Comparison of ENCODE assay signal across 1 cellular context in genomic region chr6:72619883-72620696, GRCh38.
TF ChIP-seq lines count a peak whose summit lies in the region.

No MANE protein-coding gene starts in this region.

TF ChIP-seq in K562, 482 proteins besides CTCF, POLR2A, EP300 and RAD21 (continued from another document and continues in another):
- TF ChIP-seq CHD7 (IDR thresholded peaks at IDR 0.05; ENCODE audit: low read depth, low read length) = no peak
- TF ChIP-seq TFAP4 (CRISPR knock-in tag; IDR thresholded peaks at IDR 0.05; ENCODE audit: borderline replicate concordance) = peak; percentile 91
- TF ChIP-seq SPI1 (IDR thresholded peaks at IDR 0.05; ENCODE audit: borderline replicate concordance, low read depth, low read length) = peak; percentile 69
- no peak for TF ChIP-seq RNF2 (IDR thresholded peaks at IDR 0.05)
- peak; percentile 96 for TF ChIP-seq L3MBTL2 (IDR thresholded peaks at IDR 0.05)
- peak; percentile 49; the same call in 1 of the 2 replicates for TF ChIP-seq MYC (IDR thresholded peaks at IDR 0.05; ENCODE audit: low read depth, low read length)
- TF ChIP-seq MYC (CRISPR knock-in tag; IDR thresholded peaks at IDR 0.05; ENCODE audit: borderline replicate concordance, low read depth) = no peak
- TF ChIP-seq DMBX1 (CRISPR knock-in tag; IDR thresholded peaks at IDR 0.05; ENCODE audit: borderline replicate concordance) = no peak
- TF ChIP-seq E2F6 (IDR thresholded peaks at IDR 0.05; ENCODE audit: borderline replicate concordance in 1 of 2, extremely low read depth in 1 of 2, insufficient read depth in 1 of 2, insufficient read length in 1 of 2, low read depth in 1 of 2, low read length in 1 of 2, poor library complexity in 1 of 2, severe bottlenecking in 1 of 2) = peak; percentile 64 to 85
- TF ChIP-seq EP400 (IDR thresholded peaks at IDR 0.05) = 0 out of 2 replicates have a peak, but pooled peaks have one; percentile 29
- TF ChIP-seq HDAC1 (IDR thresholded peaks at IDR 0.05) = peak in 1 of 2 experiments; percentile 48; a peak in 1 of 4 replicates
- TF ChIP-seq ZNF740 (CRISPR knock-in tag; IDR thresholded peaks at IDR 0.05) = 0 out of 2 replicates have a peak, but pooled peaks have one; percentile 54
- TF ChIP-seq ZNF740 (tag; IDR thresholded peaks at IDR 0.05) = no peak
- no peak for TF ChIP-seq TFE3 (CRISPR knock-in tag; IDR thresholded peaks at IDR 0.05)
- peak; percentile 50; the same call in 1 of the 2 replicates for TF ChIP-seq HDAC2 (IDR thresholded peaks at IDR 0.05)
- TF ChIP-seq USF1 (CRISPR knock-in tag; IDR thresholded peaks at IDR 0.05) = peak; percentile 80
- no peak for TF ChIP-seq SETDB1 (IDR thresholded peaks at IDR 0.05; ENCODE audit: low read length)
- TF ChIP-seq RAD51 (IDR thresholded peaks at IDR 0.05; ENCODE audit: borderline replicate concordance, low read depth) = peak; percentile 38; the same call in 1 of the 2 replicates
- peak; percentile 95 for TF ChIP-seq MGA (IDR thresholded peaks at IDR 0.05)
- no peak for TF ChIP-seq MIER1 (IDR thresholded peaks at IDR 0.05; ENCODE audit: low read depth)
- no peak for TF ChIP-seq NFYB (IDR thresholded peaks at IDR 0.05; ENCODE audit: extremely low read depth, insufficient read length)
- peak; percentile 43 for TF ChIP-seq DACH1 (IDR thresholded peaks at IDR 0.05; ENCODE audit: partially characterized antibody)
- peak; percentile 25; the same call in 1 of the 2 replicates for TF ChIP-seq CEBPB (tag; IDR thresholded peaks at IDR 0.05)
